ENCODE assay signal across 8 cellular contexts in the genomic region with DNA sequence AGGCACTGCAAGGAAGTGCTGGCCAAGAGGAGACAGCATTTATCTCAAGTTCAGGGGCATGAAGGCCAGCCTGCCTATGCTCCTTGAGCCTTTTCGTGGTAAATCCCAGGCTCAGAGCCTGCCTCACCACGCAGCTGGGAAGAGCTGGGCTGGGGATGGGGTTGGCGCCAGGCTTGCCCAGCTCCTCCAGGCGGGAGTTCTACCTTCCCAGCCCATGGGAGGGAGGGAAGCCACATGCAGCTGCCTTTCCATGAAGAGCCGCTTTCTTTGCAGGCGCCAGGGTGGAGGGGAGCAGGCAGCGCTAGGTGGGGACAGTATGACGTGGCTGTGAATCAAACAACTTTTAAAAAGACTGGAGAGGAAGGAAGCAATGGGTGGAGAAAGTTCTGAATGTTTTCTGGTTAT. TPM values are rescaled to one million over a fixed set of nuclear protein-coding genes. Genes with fewer than 3 reads are reported as not detected.
DNase-seq lines count a peak whose midpoint lies in the region; ATAC-seq and TF ChIP-seq lines count a peak whose summit lies in the region.

No MANE protein-coding gene starts in this region.

- no peaks in the 10 kb centered on the region for H3K36me3 Mint-ChIP-seq in stimulated activated effector memory CD8-positive, alpha-beta T cell treated with anti-CD3 and anti-CD28 coated beads, Interleukin-12 subunit alpha, Interleukin-12 subunit beta, amount 100 ng/mL, for 72 hours

- H3K36me3 ChIP-seq in upper lobe of right lung, result no peaks in the 10 kb centered on the region

- no peak overlapping the region for H3K4me3 Mint-ChIP-seq in stimulated activated effector memory CD8-positive, alpha-beta T cell treated with anti-CD3 and anti-CD28 coated beads, Interleukin-12 subunit alpha, Interleukin-12 subunit beta, amount 100 ng/mL, for 72 hours

- H3K27ac ChIP-seq in upper lobe of right lung, result peak overlapping the region; percentile 55

- ATAC-seq in upper lobe of right lung (peak; percentile 85), HG02840 (IDR thresholded peaks at IDR 0.05; ENCODE audit: low FRiP score, unreplicated experiment) (no peak), GM21825 (IDR thresholded peaks at IDR 0.05; ENCODE audit: unreplicated experiment) (no peak)
- no peak for ATAC-seq in stimulated activated effector memory CD8-positive, alpha-beta T cell treated with anti-CD3 and anti-CD28 coated beads, Interleukin-12 subunit alpha, Interleukin-12 subunit beta, amount 100 ng/mL, for 72 hours

- TF ChIP-seq CTCF in fibroblast of pulmonary artery (IDR thresholded peaks at IDR 0.05; ENCODE audit: low read length, missing control alignments) (no peak), upper lobe of right lung (IDR thresholded peaks at IDR 0.05) (no peak)

- no peak overlapping the region for H3K27ac Mint-ChIP-seq in stimulated activated effector memory CD8-positive, alpha-beta T cell treated with anti-CD3 and anti-CD28 coated beads, Interleukin-12 subunit alpha, Interleukin-12 subunit beta, amount 100 ng/mL, for 72 hours

- H3K4me3 ChIP-seq in fibroblast of pulmonary artery (replicated peaks; ENCODE audit: low read depth, low read length) (no peak overlapping the region), upper lobe of right lung (no peak overlapping the region)

- intact Hi-C loops in upper lobe of right lung (cut with DNase I), result no loop called here

- H3K9me3 Mint-ChIP-seq in stimulated activated effector memory CD8-positive, alpha-beta T cell treated with anti-CD3 and anti-CD28 coated beads, Interleukin-12 subunit alpha, Interleukin-12 subunit beta, amount 100 ng/mL, for 72 hours, result no peaks in the 10 kb centered on the region

- no peaks in the 10 kb centered on the region for H3K9me3 ChIP-seq in upper lobe of right lung

- DNase-seq in NCI-H82 (lab: John Stamatoyannopoulos, UW), result peak; percentile 17
- DNase-seq in NCI-H82 treated with DMSO at 0.1 percent for 48 hours (lab: John Stamatoyannopoulos, UW; ENCODE audit: unreplicated experiment), result no peak
- DNase-seq in fibroblast of pulmonary artery (ENCODE audit: low read depth), result peak; percentile 33
- peak; percentile 70 for DNase-seq in medulla oblongata (ENCODE audit: extremely low spot score)
- DNase-seq in upper lobe of right lung, result no peak
- no peak for DNase-seq in stimulated activated effector memory CD8-positive, alpha-beta T cell treated with anti-CD3 and anti-CD28 coated beads, Interleukin-12 subunit alpha, Interleukin-12 subunit beta, amount 100 ng/mL, for 72 hours (ENCODE audit: low spot score in 2 of 2)

- H3K4me1 ChIP-seq in upper lobe of right lung, result no peaks in the 10 kb centered on the region

- no peaks in the 10 kb centered on the region for H3K4me1 Mint-ChIP-seq in stimulated activated effector memory CD8-positive, alpha-beta T cell treated with anti-CD3 and anti-CD28 coated beads, Interleukin-12 subunit alpha, Interleukin-12 subunit beta, amount 100 ng/mL, for 72 hours

- no peaks in the 10 kb centered on the region for H3K27me3 ChIP-seq in upper lobe of right lung

RNA-seq across cellular contexts. Expression of a gene that starts 19.5 kb away (rescaled TPM):
- total RNA-seq in upper lobe of right lung, result 11.0 TPM

Comparison
In these comparisons a context has a peak if more than half of its experiments do, and no peak if none do; other contexts are left out.
1. DNase-seq: peak in NCI-H82 (single experiment), fibroblast of pulmonary artery (single experiment) and medulla oblongata (single experiment); none in NCI-H82 treated with DMSO at 0.1 percent for 48 hours (single experiment), upper lobe of right lung (single experiment) and stimulated activated effector memory CD8-positive, alpha-beta T cell treated with anti-CD3 and anti-CD28 coated beads, Interleukin-12 subunit alpha, Interleukin-12 subunit beta, amount 100 ng/mL, for 72 hours (0 of 2).